ENCODE assay signal across 8 cellular contexts in the genomic region with DNA sequence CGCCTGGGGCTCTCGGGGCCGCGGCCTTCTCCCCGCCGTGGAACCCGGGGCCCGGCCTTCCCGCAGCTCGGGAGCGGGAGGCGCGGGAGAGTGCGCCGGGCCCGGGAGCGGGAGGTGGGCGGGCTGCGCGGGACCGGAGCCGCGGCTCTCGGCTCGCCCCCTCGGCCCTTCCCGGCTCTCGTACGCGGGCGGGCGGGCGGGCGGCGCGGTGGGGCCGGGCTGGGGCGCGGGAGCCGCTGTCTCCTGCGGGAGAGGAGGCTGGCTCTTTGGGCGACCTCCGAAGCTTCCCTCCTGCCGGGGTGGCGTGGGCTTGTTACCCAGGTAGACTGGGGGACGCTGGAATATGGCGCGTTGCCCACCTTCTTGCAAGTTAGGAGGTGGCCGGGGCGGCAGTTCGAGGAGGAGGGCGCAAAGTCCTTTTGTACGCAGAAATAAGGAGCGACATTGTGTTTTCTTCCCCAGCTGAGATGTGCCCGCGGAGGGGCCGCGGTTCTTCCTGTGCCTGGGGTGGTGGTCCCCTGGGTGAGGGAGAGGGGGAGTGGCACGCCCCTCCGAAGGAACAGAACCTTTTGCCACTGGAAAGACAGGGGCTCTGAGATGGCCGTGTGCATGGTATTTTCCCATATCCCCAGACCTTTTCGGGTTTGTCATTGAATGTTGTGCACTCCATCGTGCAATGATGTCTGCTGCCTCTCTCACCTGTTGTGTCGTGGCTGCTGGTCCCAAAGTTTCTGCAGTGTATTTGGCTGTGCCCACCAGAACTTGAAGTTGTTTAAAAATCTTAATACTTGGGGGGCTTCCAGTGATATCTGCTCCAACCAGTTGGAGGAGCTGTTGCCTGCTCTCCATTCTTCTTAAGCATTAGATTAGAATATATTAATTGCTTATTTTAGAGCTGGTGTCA.
A peak's percentile ranks its signal among the peaks of the same experiment; 100 is the strongest.
DNase-seq lines count a peak whose midpoint lies in the region; ATAC-seq and TF ChIP-seq lines count a peak whose summit lies in the region.

No MANE protein-coding gene starts in this region.

- H3K27me3 ChIP-seq in MM.1S (replicated peaks; ENCODE audit: insufficient read depth, low read length) (no peaks in the 10 kb centered on the region), WERI-Rb-1 (ENCODE audit: insufficient read depth, low read depth, severe bottlenecking) (no peaks in the 10 kb centered on the region)

- no peaks in the 10 kb centered on the region for H3K9me2 ChIP-seq in MM.1S (replicated peaks; ENCODE audit: insufficient read depth, low read length)

- H3K4me1 ChIP-seq in MM.1S (ENCODE audit: low read length): peaks cover 17% of the 10 kb centered on the region

- H3K27ac ChIP-seq in MM.1S (ENCODE audit: low read length): peak overlapping the region; percentile 60
- peak overlapping the region; percentile 90 for H3K27ac ChIP-seq in WERI-Rb-1

- H3K79me2 ChIP-seq in MM.1S (ENCODE audit: low read length): peaks cover 74% of the 10 kb centered on the region

- DNase-seq in DMS114 treated with DMSO at 0.1 percent for 48 hours (lab: John Stamatoyannopoulos, UW; ENCODE audit: unreplicated experiment) (peak; percentile 20), MM.1S (peak; percentile 59), WERI-Rb-1 (peak; percentile 16), choroid plexus epithelial cell (ENCODE audit: low read depth) (peak; percentile 69), left kidney (ENCODE audit: low read depth, low spot score) (peak; percentile 71)
- DNase-seq in stimulated activated CD4-positive, alpha-beta T cell treated with anti-CD3 and anti-CD28 coated beads, Interleukin-2, amount 100 ng/mL, for 24 hours: peak; percentile 41 to 44

- peaks cover 13% of the 10 kb centered on the region; the same call in 1 of the 2 replicates for H4K20me1 ChIP-seq in MM.1S (ENCODE audit: insufficient read depth, low read length)

- no peaks in the 10 kb centered on the region for H3K9me3 ChIP-seq in MM.1S (replicated peaks; ENCODE audit: insufficient read depth, low read length)
- no peaks in the 10 kb centered on the region for H3K9me3 ChIP-seq in WERI-Rb-1 (ENCODE audit: severe bottlenecking)

- peak overlapping the region; percentile 74 for H2AFZ ChIP-seq in MM.1S (ENCODE audit: low read length)

- H3K4me2 ChIP-seq in MM.1S (ENCODE audit: low read depth, low read length): peak overlapping the region; percentile 93

- peak; percentile 83 for TF ChIP-seq CTCF in MM.1S (IDR thresholded peaks at IDR 0.05; ENCODE audit: low read length)
- TF ChIP-seq CTCF in WERI-Rb-1 (IDR thresholded peaks at IDR 0.05; ENCODE audit: low read depth, low read length): peak; percentile 48; the same call in 1 of the 2 replicates
- TF ChIP-seq CTCF in choroid plexus epithelial cell (conservative IDR thresholded peaks at IDR 0.05; ENCODE audit: low read depth, low read length): peak; percentile 79

- H3K36me3 ChIP-seq in MM.1S (replicated peaks; ENCODE audit: insufficient read depth, low read length) (no peaks in the 10 kb centered on the region), WERI-Rb-1 (peaks cover 23% of the 10 kb centered on the region)

- H3K4me3 ChIP-seq in MM.1S (ENCODE audit: low read length) (peak overlapping the region; percentile 98), WERI-Rb-1 (ENCODE audit: low read depth, low read length) (peak overlapping the region; percentile 64), choroid plexus epithelial cell (ENCODE audit: low read depth, low read length) (peak overlapping the region; percentile 88)

- H3K9ac ChIP-seq in MM.1S (ENCODE audit: low read length): peak overlapping the region; percentile 95

- ATAC-seq in GM21737 (IDR thresholded peaks at IDR 0.05; ENCODE audit: unreplicated experiment) (peak; percentile 17), HG03521 (IDR thresholded peaks at IDR 0.05; ENCODE audit: unreplicated experiment) (no peak)

- 0 out of 2 replicates have a peak, but pooled peaks cover 17% of the 10 kb centered on the region for H3F3A ChIP-seq in MM.1S (ENCODE audit: insufficient read depth, low read length)

Comparison
In these comparisons a context has a peak if more than half of its experiments do, and no peak if none do; other contexts are left out.
1. DNase-seq: peak in every context shown above with its lines; median percentile 71 in left kidney; 69 in choroid plexus epithelial cell; 59 in MM.1S; 42 in stimulated activated CD4-positive, alpha-beta T cell treated with anti-CD3 and anti-CD28 coated beads, Interleukin-2, amount 100 ng/mL, for 24 hours; 20 in DMS114 treated with DMSO at 0.1 percent for 48 hours; 16 in WERI-Rb-1.